Comparison of ENCODE assay signal across 2 cellular contexts in genomic region chr14:35295845-35296161, GRCh38.
TF ChIP-seq lines count a peak whose summit lies in the region.

No MANE protein-coding gene starts in this region.

TF ChIP-seq in A549, 52 proteins besides CTCF, POLR2A, EP300 and RAD21 (continued from another document):
- TF ChIP-seq ELK1 (IDR thresholded peaks at IDR 0.05; ENCODE audit: low read depth, low read length) (no peak), HOXA7 (CRISPR knock-in tag; IDR thresholded peaks at IDR 0.05) (no peak), REST (IDR thresholded peaks at IDR 0.05) (no peak), NR3C1 (IDR thresholded peaks at IDR 0.05) (no peak), MAFK (IDR thresholded peaks at IDR 0.05; ENCODE audit: partially characterized antibody) (no peak), FOSB (CRISPR knock-in tag; IDR thresholded peaks at IDR 0.05) (no peak), RNF2 (IDR thresholded peaks at IDR 0.05; ENCODE audit: borderline replicate concordance, low read depth) (no peak)
- TF ChIP-seq, protein P1, sequence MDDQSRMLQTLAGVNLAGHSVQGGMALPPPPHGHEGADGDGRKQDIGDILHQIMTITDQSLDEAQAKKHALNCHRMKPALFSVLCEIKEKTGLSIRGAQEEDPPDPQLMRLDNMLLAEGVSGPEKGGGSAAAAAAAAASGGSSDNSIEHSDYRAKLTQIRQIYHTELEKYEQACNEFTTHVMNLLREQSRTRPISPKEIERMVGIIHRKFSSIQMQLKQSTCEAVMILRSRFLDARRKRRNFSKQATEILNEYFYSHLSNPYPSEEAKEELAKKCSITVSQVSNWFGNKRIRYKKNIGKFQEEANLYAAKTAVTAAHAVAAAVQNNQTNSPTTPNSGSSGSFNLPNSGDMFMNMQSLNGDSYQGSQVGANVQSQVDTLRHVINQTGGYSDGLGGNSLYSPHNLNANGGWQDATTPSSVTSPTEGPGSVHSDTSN (IDR thresholded peaks at IDR 0.05) = no peak

TF ChIP-seq in WTC11, 78 proteins besides CTCF, POLR2A, EP300 and RAD21 (continued from another document):
- TF ChIP-seq, protein P2, sequence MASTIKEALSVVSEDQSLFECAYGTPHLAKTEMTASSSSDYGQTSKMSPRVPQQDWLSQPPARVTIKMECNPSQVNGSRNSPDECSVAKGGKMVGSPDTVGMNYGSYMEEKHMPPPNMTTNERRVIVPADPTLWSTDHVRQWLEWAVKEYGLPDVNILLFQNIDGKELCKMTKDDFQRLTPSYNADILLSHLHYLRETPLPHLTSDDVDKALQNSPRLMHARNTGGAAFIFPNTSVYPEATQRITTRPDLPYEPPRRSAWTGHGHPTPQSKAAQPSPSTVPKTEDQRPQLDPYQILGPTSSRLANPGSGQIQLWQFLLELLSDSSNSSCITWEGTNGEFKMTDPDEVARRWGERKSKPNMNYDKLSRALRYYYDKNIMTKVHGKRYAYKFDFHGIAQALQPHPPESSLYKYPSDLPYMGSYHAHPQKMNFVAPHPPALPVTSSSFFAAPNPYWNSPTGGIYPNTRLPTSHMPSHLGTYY (CRISPR knock-in tag; IDR thresholded peaks at IDR 0.05) = no peak
- TF ChIP-seq, protein P3, sequence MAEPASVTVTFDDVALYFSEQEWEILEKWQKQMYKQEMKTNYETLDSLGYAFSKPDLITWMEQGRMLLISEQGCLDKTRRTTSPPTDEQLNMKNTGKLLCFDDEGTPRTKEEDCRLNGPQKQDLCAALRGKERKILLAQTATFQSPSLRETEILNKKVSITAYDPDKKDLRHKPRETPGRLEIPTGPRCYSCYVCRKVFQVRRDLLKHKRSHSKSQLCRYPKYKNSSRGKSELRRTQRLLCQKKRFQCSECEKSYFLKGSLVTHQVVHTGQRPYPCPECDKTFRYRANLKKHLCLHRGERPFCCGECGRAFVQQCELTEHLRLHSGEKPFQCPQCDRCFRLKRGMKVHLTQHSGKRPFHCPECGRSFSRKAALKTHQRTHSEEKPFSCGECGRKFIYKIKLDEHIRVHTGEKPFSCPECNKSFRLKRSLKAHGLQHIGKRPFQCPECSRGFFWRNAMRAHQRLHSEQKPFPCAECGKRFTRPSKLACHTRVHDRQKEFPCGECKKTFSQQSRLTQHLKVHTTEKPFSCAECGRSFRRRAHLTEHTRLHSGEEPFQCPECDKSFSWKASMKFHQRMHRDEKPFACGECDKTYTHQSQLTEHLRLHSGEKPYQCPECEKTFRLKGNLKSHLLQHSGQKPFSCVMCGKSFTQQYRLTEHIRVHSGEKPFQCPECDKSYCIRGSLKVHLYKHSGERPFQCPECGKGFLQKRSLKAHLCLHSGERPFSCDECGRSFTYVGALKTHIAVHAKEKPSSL (CRISPR knock-in tag; conservative IDR thresholded peaks at IDR 0.05) = no peak
- TF ChIP-seq, protein P4, sequence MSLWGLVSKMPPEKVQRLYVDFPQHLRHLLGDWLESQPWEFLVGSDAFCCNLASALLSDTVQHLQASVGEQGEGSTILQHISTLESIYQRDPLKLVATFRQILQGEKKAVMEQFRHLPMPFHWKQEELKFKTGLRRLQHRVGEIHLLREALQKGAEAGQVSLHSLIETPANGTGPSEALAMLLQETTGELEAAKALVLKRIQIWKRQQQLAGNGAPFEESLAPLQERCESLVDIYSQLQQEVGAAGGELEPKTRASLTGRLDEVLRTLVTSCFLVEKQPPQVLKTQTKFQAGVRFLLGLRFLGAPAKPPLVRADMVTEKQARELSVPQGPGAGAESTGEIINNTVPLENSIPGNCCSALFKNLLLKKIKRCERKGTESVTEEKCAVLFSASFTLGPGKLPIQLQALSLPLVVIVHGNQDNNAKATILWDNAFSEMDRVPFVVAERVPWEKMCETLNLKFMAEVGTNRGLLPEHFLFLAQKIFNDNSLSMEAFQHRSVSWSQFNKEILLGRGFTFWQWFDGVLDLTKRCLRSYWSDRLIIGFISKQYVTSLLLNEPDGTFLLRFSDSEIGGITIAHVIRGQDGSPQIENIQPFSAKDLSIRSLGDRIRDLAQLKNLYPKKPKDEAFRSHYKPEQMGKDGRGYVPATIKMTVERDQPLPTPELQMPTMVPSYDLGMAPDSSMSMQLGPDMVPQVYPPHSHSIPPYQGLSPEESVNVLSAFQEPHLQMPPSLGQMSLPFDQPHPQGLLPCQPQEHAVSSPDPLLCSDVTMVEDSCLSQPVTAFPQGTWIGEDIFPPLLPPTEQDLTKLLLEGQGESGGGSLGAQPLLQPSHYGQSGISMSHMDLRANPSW (CRISPR knock-in tag; conservative IDR thresholded peaks at IDR 0.05; ENCODE audit: low read depth) = no peak
- TF ChIP-seq GRHL2 (CRISPR knock-in tag; IDR thresholded peaks at IDR 0.05; ENCODE audit: insufficient replicate concordance, severe bottlenecking) (no peak), GABPB1 (CRISPR knock-in tag; IDR thresholded peaks at IDR 0.05) (no peak)
- TF ChIP-seq, protein P5, sequence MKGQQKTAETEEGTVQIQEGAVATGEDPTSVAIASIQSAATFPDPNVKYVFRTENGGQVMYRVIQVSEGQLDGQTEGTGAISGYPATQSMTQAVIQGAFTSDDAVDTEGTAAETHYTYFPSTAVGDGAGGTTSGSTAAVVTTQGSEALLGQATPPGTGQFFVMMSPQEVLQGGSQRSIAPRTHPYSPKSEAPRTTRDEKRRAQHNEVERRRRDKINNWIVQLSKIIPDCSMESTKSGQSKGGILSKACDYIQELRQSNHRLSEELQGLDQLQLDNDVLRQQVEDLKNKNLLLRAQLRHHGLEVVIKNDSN (CRISPR knock-in tag; IDR thresholded peaks at IDR 0.05) = no peak
